Comparison of ENCODE assay signal across 8 cellular contexts in genomic region chr12:69007858-69008314, GRCh38.
DNase-seq lines count a peak whose midpoint lies in the region; ATAC-seq, FAIRE-seq and TF ChIP-seq lines count a peak whose summit lies in the region.

No MANE protein-coding gene starts in this region.

- H3K36me3 ChIP-seq in bronchial epithelial cell (ENCODE audit: control insufficient read depth, insufficient read depth, low read length): no peaks in the 10 kb centered on the region

- no peak overlapping the region for H3K4me3 Mint-ChIP-seq in nephron progenitor cell
- H3K4me3 Mint-ChIP-seq in natural killer cell treated with Interleukin-12 subunit alpha and Interleukin-12 subunit beta and Interleukin-15 and Interleukin-18, amount 100 ng/mL, for 72 hours: no peak overlapping the region

- no peak for TF ChIP-seq CTCF in bronchial epithelial cell (IDR thresholded peaks at IDR 0.05; ENCODE audit: insufficient read depth, low read length, severe bottlenecking)
- no peak for TF ChIP-seq CTCF in nephron progenitor cell (IDR thresholded peaks at IDR 0.05)

- H3K4me3 ChIP-seq in bronchial epithelial cell (ENCODE audit: low read depth, low read length): peak overlapping the region; percentile 22

- peaks cover 33% of the 10 kb centered on the region for H3K4me1 Mint-ChIP-seq in nephron progenitor cell
- no peaks in the 10 kb centered on the region for H3K4me1 Mint-ChIP-seq in natural killer cell treated with Interleukin-12 subunit alpha and Interleukin-12 subunit beta and Interleukin-15 and Interleukin-18, amount 100 ng/mL, for 72 hours (ENCODE audit: low read depth in 2 of 2)

- DNase-seq in COR-L47 (lab: John Stamatoyannopoulos, UW) (peak; percentile 6), NCI-H2029 (lab: John Stamatoyannopoulos, UW) (peak; percentile 10), bronchial epithelial cell (ENCODE audit: low read depth) (peak; percentile 66), nephron progenitor cell (no peak), NCI-H446 (lab: John Stamatoyannopoulos, UW) (no peak)
- no peak for DNase-seq in natural killer cell treated with Interleukin-12 subunit alpha and Interleukin-12 subunit beta and Interleukin-15 and Interleukin-18, amount 100 ng/mL, for 72 hours (ENCODE audit: low spot score)

- H3K9me3 Mint-ChIP-seq in nephron progenitor cell: no peaks in the 10 kb centered on the region
- no peaks in the 10 kb centered on the region for H3K9me3 Mint-ChIP-seq in natural killer cell treated with Interleukin-12 subunit alpha and Interleukin-12 subunit beta and Interleukin-15 and Interleukin-18, amount 100 ng/mL, for 72 hours

- no peak for ATAC-seq in GM21390 (IDR thresholded peaks at IDR 0.05; ENCODE audit: unreplicated experiment)
- ATAC-seq in GM18502 (IDR thresholded peaks at IDR 0.05; ENCODE audit: poor library complexity, unreplicated experiment): no peak
- no peak for ATAC-seq in natural killer cell treated with Interleukin-12 subunit alpha and Interleukin-12 subunit beta and Interleukin-15 and Interleukin-18, amount 100 ng/mL, for 72 hours

- no peak for FAIRE-seq in bronchial epithelial cell (lab: Jason Lieb, UNC)

- no peaks in the 10 kb centered on the region for H3K27me3 ChIP-seq in bronchial epithelial cell (ENCODE audit: control insufficient read depth, insufficient read depth, low read length)

- H3K36me3 Mint-ChIP-seq in nephron progenitor cell (ENCODE audit: low read depth): no peaks in the 10 kb centered on the region
- no peaks in the 10 kb centered on the region for H3K36me3 Mint-ChIP-seq in natural killer cell treated with Interleukin-12 subunit alpha and Interleukin-12 subunit beta and Interleukin-15 and Interleukin-18, amount 100 ng/mL, for 72 hours

- H3K27ac Mint-ChIP-seq in nephron progenitor cell: peak overlapping the region; percentile 64
- no peak overlapping the region for H3K27ac Mint-ChIP-seq in natural killer cell treated with Interleukin-12 subunit alpha and Interleukin-12 subunit beta and Interleukin-15 and Interleukin-18, amount 100 ng/mL, for 72 hours

- no peaks in the 10 kb centered on the region for H3K27me3 Mint-ChIP-seq in nephron progenitor cell (ENCODE audit: low read depth, poor library complexity)
- H3K27me3 Mint-ChIP-seq in natural killer cell treated with Interleukin-12 subunit alpha and Interleukin-12 subunit beta and Interleukin-15 and Interleukin-18, amount 100 ng/mL, for 72 hours: peaks cover 25 to 58% of the 10 kb centered on the region in 2 donors

Comparison
In these comparisons a context has a peak if more than half of its experiments do, and no peak if none do; other contexts are left out.
1. DNase-seq: peak in COR-L47 (single experiment), NCI-H2029 (single experiment) and bronchial epithelial cell (single experiment); none in nephron progenitor cell (single experiment), NCI-H446 (0 of 2) and natural killer cell treated with Interleukin-12 subunit alpha and Interleukin-12 subunit beta and Interleukin-15 and Interleukin-18, amount 100 ng/mL, for 72 hours (single experiment).